ENCODE assay signal across 1 cellular context in the genomic region with DNA sequence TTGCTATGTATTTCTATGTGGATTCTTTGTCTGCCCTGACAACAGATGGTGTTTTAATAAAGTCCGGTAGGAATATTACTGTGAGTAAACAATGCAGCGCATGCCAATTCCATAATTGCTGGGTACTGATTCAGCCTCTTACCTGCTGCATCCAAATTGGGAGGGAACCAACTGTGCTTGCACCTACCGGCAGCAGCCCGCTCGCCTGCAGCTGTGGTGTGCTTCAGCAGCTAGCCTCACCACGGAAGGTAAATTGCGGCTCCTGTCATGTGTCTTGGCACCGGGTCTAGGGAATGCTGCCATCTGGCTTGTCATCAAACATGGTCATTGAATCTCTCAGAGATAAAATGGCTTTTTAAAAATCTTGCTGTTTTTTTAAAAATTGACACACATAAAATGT.
TF ChIP-seq lines count a peak whose summit lies in the region.

No MANE protein-coding gene starts in this region.

TF ChIP-seq in HCT116, 20 proteins besides CTCF, POLR2A, EP300 and RAD21 (continued from another document):
- TF ChIP-seq, protein P1, sequence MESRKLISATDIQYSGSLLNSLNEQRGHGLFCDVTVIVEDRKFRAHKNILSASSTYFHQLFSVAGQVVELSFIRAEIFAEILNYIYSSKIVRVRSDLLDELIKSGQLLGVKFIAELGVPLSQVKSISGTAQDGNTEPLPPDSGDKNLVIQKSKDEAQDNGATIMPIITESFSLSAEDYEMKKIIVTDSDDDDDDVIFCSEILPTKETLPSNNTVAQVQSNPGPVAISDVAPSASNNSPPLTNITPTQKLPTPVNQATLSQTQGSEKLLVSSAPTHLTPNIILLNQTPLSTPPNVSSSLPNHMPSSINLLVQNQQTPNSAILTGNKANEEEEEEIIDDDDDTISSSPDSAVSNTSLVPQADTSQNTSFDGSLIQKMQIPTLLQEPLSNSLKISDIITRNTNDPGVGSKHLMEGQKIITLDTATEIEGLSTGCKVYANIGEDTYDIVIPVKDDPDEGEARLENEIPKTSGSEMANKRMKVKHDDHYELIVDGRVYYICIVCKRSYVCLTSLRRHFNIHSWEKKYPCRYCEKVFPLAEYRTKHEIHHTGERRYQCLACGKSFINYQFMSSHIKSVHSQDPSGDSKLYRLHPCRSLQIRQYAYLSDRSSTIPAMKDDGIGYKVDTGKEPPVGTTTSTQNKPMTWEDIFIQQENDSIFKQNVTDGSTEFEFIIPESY (IDR thresholded peaks at IDR 0.05; ENCODE audit: extremely low read depth, insufficient replicate concordance, low read length) = no peak
- no peak for TF ChIP-seq TCF7L2 (IDR thresholded peaks at IDR 0.05; ENCODE audit: borderline replicate concordance, extremely low read depth, insufficient read depth, insufficient read length)
- TF ChIP-seq EZH2phosphoT487 (IDR thresholded peaks at IDR 0.05; ENCODE audit: borderline replicate concordance) = no peak
- TF ChIP-seq YY1 (IDR thresholded peaks at IDR 0.05; ENCODE audit: extremely low read depth, insufficient replicate concordance, low read depth, low read length) = no peak
- TF ChIP-seq JUND (IDR thresholded peaks at IDR 0.05) = no peak
- TF ChIP-seq ELF1 (IDR thresholded peaks at IDR 0.05; ENCODE audit: borderline replicate concordance, low read depth) = no peak
- TF ChIP-seq FOSL1 (IDR thresholded peaks at IDR 0.05; ENCODE audit: low read depth) = no peak
